Comparison of ENCODE assay signal across 8 cellular contexts in the genomic region with DNA sequence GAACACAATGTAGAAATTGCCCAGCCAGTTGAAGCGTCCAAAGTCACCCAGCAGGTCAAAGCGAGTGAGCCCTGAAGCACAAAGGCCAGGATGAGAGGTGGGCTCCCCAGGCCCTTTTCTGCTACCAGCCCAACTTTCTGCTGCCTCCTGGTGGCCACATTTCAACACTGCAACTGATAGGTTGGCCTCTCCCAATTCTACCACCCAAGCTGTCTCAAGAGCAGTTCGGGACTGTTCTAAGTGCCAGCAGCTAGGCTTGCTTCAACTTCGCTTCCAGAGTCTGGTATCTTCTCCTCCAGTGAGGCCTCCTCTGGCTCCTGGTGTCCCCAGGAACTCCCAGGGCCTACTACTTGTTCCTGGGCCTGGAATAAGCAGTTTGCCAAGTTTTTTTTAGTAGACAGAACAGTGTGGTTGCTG. TPM values are rescaled to one million over a fixed set of nuclear protein-coding genes. Genes with fewer than 3 reads are reported as not detected.
A peak's percentile ranks its signal among the peaks of the same experiment; 100 is the strongest.
DNase-seq lines count a peak whose midpoint lies in the region; ATAC-seq and TF ChIP-seq lines count a peak whose summit lies in the region.

No MANE protein-coding gene starts in this region.

- POLR2A ChIA-PET in CD8-positive, alpha-beta T cell (lab: Charles Lee): interaction anchor here (1.3 to 1.6 kb wide), 2 partner anchors 12 to 33 kb away, joined by 5 to 7 read pairs; a partner anchor contains a TSS

- peaks cover 28% of the 10 kb centered on the region for H3K36me3 ChIP-seq in CD8-positive, alpha-beta T cell (ENCODE audit: insufficient read depth, low read length)

- peak; percentile 83 for TF ChIP-seq CTCF in CD8-positive, alpha-beta T cell (IDR thresholded peaks at IDR 0.05)
- TF ChIP-seq CTCF in HFFc6 (IDR thresholded peaks at IDR 0.05): peak; percentile 89
- TF ChIP-seq CTCF in astrocyte of the cerebellum (IDR thresholded peaks at IDR 0.05; ENCODE audit: low read depth, low read length, missing control alignments): peak; percentile 83

- peak; percentile 82 for ATAC-seq in CD8-positive, alpha-beta T cell
- ATAC-seq in HG02973 (IDR thresholded peaks at IDR 0.05; ENCODE audit: unreplicated experiment) (no peak), HG02840 (IDR thresholded peaks at IDR 0.05; ENCODE audit: low FRiP score, unreplicated experiment) (no peak)

- H3K9me3 Mint-ChIP-seq in CD8-positive, alpha-beta T cell: no peaks in the 10 kb centered on the region
- H3K9me3 Mint-ChIP-seq in HFFc6: no peaks in the 10 kb centered on the region

- in situ Hi-C loops in astrocyte of the cerebellum (cut with HindIII; ENCODE audit: low sequenced_read_pairs): no loop called here

- peaks cover 67% of the 10 kb centered on the region for H3K36me3 Mint-ChIP-seq in CD8-positive, alpha-beta T cell
- H3K36me3 Mint-ChIP-seq in HFFc6 (ENCODE audit: low read depth): 0 out of 2 replicates have a peak, but pooled peaks cover 5% of the 10 kb centered on the region

- intact Hi-C loops in CD8-positive, alpha-beta T cell (cut with DNase I, micrococcal nuclease): loop anchor here (1.0 kb wide), 1 partner anchor 34 kb away; no protein-coding TSS in a partner anchor

- CTCF ChIA-PET in CD8-positive, alpha-beta T cell (lab: Charles Lee): interaction anchor here (0.6 to 10.9 kb wide), 30 partner anchors 8 to 189 kb away, joined by 3 to 153 read pairs (median 4); a partner anchor contains a TSS

- no peak overlapping the region for H3K27ac Mint-ChIP-seq in CD8-positive, alpha-beta T cell
- no peak overlapping the region for H3K27ac Mint-ChIP-seq in HFFc6

- peak; percentile 43 to 71 (median 63) for DNase-seq in CD8-positive, alpha-beta T cell
- DNase-seq in HFFc6 (peak; percentile 19), T-helper 22 cell (ENCODE audit: low read depth) (peak; percentile 29), astrocyte of the cerebellum (ENCODE audit: low read depth) (no peak), islet precursor cell (peak; percentile 90)
- peak; percentile 68 for DNase-seq in stimulated activated CD4-positive, alpha-beta T cell treated with anti-CD3 and anti-CD28 coated beads, Interleukin-4, amount 100 ng/mL, for 24 hours

- H3K4me3 ChIP-seq in CD8-positive, alpha-beta T cell (ENCODE audit: low read depth, low read length): no peak overlapping the region
- no peak overlapping the region for H3K4me3 ChIP-seq in astrocyte of the cerebellum (ENCODE audit: low read depth, low read length)

- no peaks in the 10 kb centered on the region for H3K9me3 ChIP-seq in CD8-positive, alpha-beta T cell (ENCODE audit: low read length)

- peaks cover 16% of the 10 kb centered on the region for H3K27me3 ChIP-seq in CD8-positive, alpha-beta T cell (ENCODE audit: insufficient read depth, low read length)

- peaks cover 21% of the 10 kb centered on the region for H3K27me3 Mint-ChIP-seq in CD8-positive, alpha-beta T cell (ENCODE audit: low read depth)
- peaks cover 13% of the 10 kb centered on the region for H3K27me3 Mint-ChIP-seq in HFFc6 (ENCODE audit: insufficient read depth)

- peaks cover 15% of the 10 kb centered on the region for H3K4me1 Mint-ChIP-seq in CD8-positive, alpha-beta T cell (ENCODE audit: low read depth)
- peaks cover 13% of the 10 kb centered on the region for H3K4me1 Mint-ChIP-seq in HFFc6 (ENCODE audit: low read depth)

- no peak overlapping the region for H3K4me3 Mint-ChIP-seq in CD8-positive, alpha-beta T cell
- H3K4me3 Mint-ChIP-seq in HFFc6: no peak overlapping the region

- no peak overlapping the region for H3K27ac ChIP-seq in CD8-positive, alpha-beta T cell (ENCODE audit: low read depth, low read length)

- H3K4me1 ChIP-seq in CD8-positive, alpha-beta T cell (ENCODE audit: insufficient read depth, low read length): peaks cover 14% of the 10 kb centered on the region

RNA-seq across cellular contexts. Expression of a gene that starts 3.4 kb away (rescaled TPM):
- total RNA-seq in CD8-positive, alpha-beta T cell: under 1 TPM; 0.71 to 0.78 TPM
- total RNA-seq in HFFc6 (2021; fragmentation: NEBNext Ultra II Directional; extraction: Animal tissue kit (Norgen Biotek cat#: 25700)): under 1 TPM in 1 of 6 experiments, not detected in 5; 0.07 TPM

RNA-seq across cellular contexts. Expression of a gene that starts 12.6 kb away (rescaled TPM):
- total RNA-seq in CD8-positive, alpha-beta T cell: 100 to 1,000 TPM; 464 to 497 TPM
- total RNA-seq in HFFc6 (2021; fragmentation: NEBNext Ultra II Directional; extraction: Animal tissue kit (Norgen Biotek cat#: 25700)): 10 to 100 TPM; 23.0 to 31.0 (median 26.2) TPM

RNA-seq across cellular contexts. Expression of a gene that starts 28.3 kb away (rescaled TPM):
- total RNA-seq in CD8-positive, alpha-beta T cell: 1 to 10 TPM; 4.7 to 5.6 TPM
- 1 to 10 TPM in 1 of 6 experiments, under 1 TPM in 5; 0.60 to 1.6 (median 0.86) TPM for total RNA-seq in HFFc6 (2021; fragmentation: NEBNext Ultra II Directional; extraction: Animal tissue kit (Norgen Biotek cat#: 25700))

RNA-seq across cellular contexts. Expression of a gene that starts 33.2 kb away (rescaled TPM):
- 100 to 1,000 TPM; 103 to 105 TPM for total RNA-seq in CD8-positive, alpha-beta T cell
- total RNA-seq in HFFc6 (2021; fragmentation: NEBNext Ultra II Directional; extraction: Animal tissue kit (Norgen Biotek cat#: 25700)): 1,000 to 10,000 TPM; 1,208 to 2,585 (median 2,279) TPM

RNA-seq across cellular contexts. Expression of a gene that starts 37.4 kb away (rescaled TPM):
- 100 to 1,000 TPM; 112 to 127 TPM for total RNA-seq in CD8-positive, alpha-beta T cell
- 10 to 100 TPM; 43.9 to 66.6 (median 48.4) TPM for total RNA-seq in HFFc6 (2021; fragmentation: NEBNext Ultra II Directional; extraction: Animal tissue kit (Norgen Biotek cat#: 25700))

Comparison
In these comparisons a context has a peak if more than half of its experiments do, and no peak if none do; other contexts are left out.
1. RNA of a gene that starts 12.6 kb away (total RNA-seq): 464 to 497 TPM in CD8-positive, alpha-beta T cell; 23.0 to 31.0 TPM in HFFc6; every median in the first group is over 10 times any median in the second.
2. Peak in every context shown above with its lines, with median percentiles within 50 percentile points of each other: CTCF ChIP-seq.